ENCODE assay signal across 8 cellular contexts in genomic region chr2:43127208-43127940, GRCh38.
DNase-seq lines count a peak whose midpoint lies in the region; ATAC-seq, FAIRE-seq and TF ChIP-seq lines count a peak whose summit lies in the region.

No MANE protein-coding gene starts in this region.

- peaks cover 8% of the 10 kb centered on the region for H3K27me3 Mint-ChIP-seq in HFFc6 (ENCODE audit: insufficient read depth)

- intact Hi-C loops in adrenal gland (cut with DNase I): loop anchor here (10.0 kb wide), 2 partner anchors 103 to 153 kb away; no protein-coding TSS in a partner anchor
- intact Hi-C loops in kidney (cut with DNase I): no loop called here

- FAIRE-seq in kidney (lab: Jason Lieb, UNC): no peak

- no peaks in the 10 kb centered on the region for H3K9me3 Mint-ChIP-seq in HFFc6

- no peak for TF ChIP-seq POLR2A in adrenal gland (IDR thresholded peaks at IDR 0.05)

- H3K4me3 Mint-ChIP-seq in HFFc6: no peak overlapping the region

- TF ChIP-seq CTCF in HFFc6 (IDR thresholded peaks at IDR 0.05) (peak; percentile 84), adrenal gland (IDR thresholded peaks at IDR 0.05) (peak; percentile 47 to 71 (median 61)), kidney (IDR thresholded peaks at IDR 0.05; ENCODE audit: borderline replicate concordance, extremely low read depth, insufficient read depth) (peak; percentile 38)

- H3K9me3 ChIP-seq in adrenal gland (replicated peaks in 1 of 3) (no peaks in the 10 kb centered on the region), kidney (ENCODE audit: control insufficient read depth in 1 of 2, low read length in 2 of 2) (no peaks in the 10 kb centered on the region)

- H3K27ac Mint-ChIP-seq in HFFc6: no peak overlapping the region

- peaks cover 26% of the 10 kb centered on the region for H3K4me1 Mint-ChIP-seq in HFFc6 (ENCODE audit: low read depth)

- H3K36me3 ChIP-seq in adrenal gland (replicated peaks in 1 of 2): no peaks in the 10 kb centered on the region
- no peaks in the 10 kb centered on the region for H3K36me3 ChIP-seq in kidney (ENCODE audit: control insufficient read depth in 1 of 2, insufficient read depth in 2 of 2, low read length in 2 of 2)

- H3K4me1 ChIP-seq in adrenal gland (replicated peaks in 1 of 2) (peaks cover 10 to 36% of the 10 kb centered on the region in 2 donors), kidney (ENCODE audit: control insufficient read depth in 1 of 2, insufficient read depth in 1 of 2, low read depth in 1 of 2, low read length in 2 of 2) (peaks cover 3 to 21% of the 10 kb centered on the region in 2 donors)

- DNase-seq in Ammon's horn (ENCODE audit: low spot score) (peak; percentile 73), HFFc6 (no peak), T-helper 22 cell (ENCODE audit: low read depth) (peak; percentile 68), adrenal gland (peak; percentile 56 to 82 (median 75)), kidney (peak; percentile 88)
- peak; percentile 90 to 98 for DNase-seq in stimulated activated CD4-positive, alpha-beta T cell treated with anti-CD3 and anti-CD28 coated beads, Interleukin-4, amount 100 ng/mL, for 48 hours (ENCODE audit: low read depth in 2 of 2)

- H3K27ac ChIP-seq in adrenal gland: peak overlapping the region in 2 of 5 donors; percentile 74 to 88
- no peak overlapping the region for H3K27ac ChIP-seq in kidney (ENCODE audit: low read depth in 2 of 2, low read length in 2 of 2)

- no peaks in the 10 kb centered on the region for H3K27me3 ChIP-seq in adrenal gland

- no peak overlapping the region for H3K9ac ChIP-seq in kidney (ENCODE audit: low read length in 2 of 2)

- no peaks in the 10 kb centered on the region for H3K36me3 Mint-ChIP-seq in HFFc6 (ENCODE audit: low read depth)

- ATAC-seq in HG03342 (IDR thresholded peaks at IDR 0.05; ENCODE audit: unreplicated experiment) (no peak), GM18498 (IDR thresholded peaks at IDR 0.05; ENCODE audit: unreplicated experiment) (no peak)

- H3K4me3 ChIP-seq in adrenal gland: no peak overlapping the region
- no peak overlapping the region for H3K4me3 ChIP-seq in kidney (ENCODE audit: low read length in 2 of 2)

- WGBS in adrenal gland, 4 donors: 61 to 80% (median 67%) methylated on average over 11 to 24 of the region's 24 CpGs
